ENCODE assay signal across 8 cellular contexts in genomic region chr21:46147429-46147828, GRCh38. TPM values are rescaled to one million over a fixed set of nuclear protein-coding genes. Genes with fewer than 3 reads are reported as not detected.
DNase-seq lines count a peak whose midpoint lies in the region; TF ChIP-seq lines count a peak whose summit lies in the region.
"Not testable (repeated sequence)": the region's sequence is repeated elsewhere in the genome, so short reads cannot be mapped to it uniquely, and the experiment has no call there.

No MANE protein-coding gene starts in this region.

- H3K27me3 ChIP-seq in left ventricle myocardium inferior (ENCODE audit: low read depth); transverse colon: not testable (repeated sequence)

- in situ Hi-C loops in transverse colon (cut with MboI; ENCODE audit: low pct_ligation_motif_present in 1 of 4, low pct_unique_long_range_greater_than_20kb in 1 of 4, low sequenced_read_pairs in 3 of 4) = not testable (repeated sequence)

- peak; percentile 62 for TF ChIP-seq CTCF in left ventricle myocardium inferior (IDR thresholded peaks at IDR 0.05; ENCODE audit: borderline replicate concordance)
- peak; percentile 27 to 53 (median 43) for TF ChIP-seq CTCF in transverse colon (IDR thresholded peaks at IDR 0.05)

- not testable (repeated sequence) for H3K4me3 ChIP-seq in left ventricle myocardium inferior, transverse colon

- intact Hi-C loops in left ventricle myocardium inferior (cut with micrococcal nuclease); transverse colon (cut with DNase I; ENCODE audit: low total_unique reads): not testable (repeated sequence)

- H3K27ac ChIP-seq in left ventricle myocardium inferior (replicated peaks); transverse colon: not testable (repeated sequence)

- not testable (repeated sequence) for H3K9me3 ChIP-seq in left ventricle myocardium inferior (replicated peaks); transverse colon

- H3K36me3 ChIP-seq in left ventricle myocardium inferior, transverse colon: not testable (repeated sequence)

- peak; percentile 89 for DNase-seq in ELF-1 (ENCODE audit: low read depth, low spot score)
- peak; percentile 16 to 26 for DNase-seq in Kasumi-1 (lab: John Stamatoyannopoulos, UW)
- peak; percentile 9 for DNase-seq in NOMO-1 treated with dmso at 0.1 percent for 144 hours (lab: John Stamatoyannopoulos, UW; ENCODE audit: unreplicated experiment)
- peak; percentile 27 for DNase-seq in activated CD4-positive, CD25-positive, alpha-beta regulatory T cell treated with anti-CD3 and anti-CD28 coated beads, Interleukin-2, amount 50 U/mL, for 72 hours
- peak; percentile 71 for DNase-seq in astrocyte of the hippocampus (ENCODE audit: low read depth, low spot score)
- not testable (repeated sequence) for DNase-seq in left ventricle myocardium inferior
- peak; percentile 5 for DNase-seq in pulmonary artery endothelial cell (ENCODE audit: low read depth, low spot score)
- peak; percentile 66 for DNase-seq in transverse colon

- TF ChIP-seq EP300 in transverse colon (IDR thresholded peaks at IDR 0.05; ENCODE audit: low read depth) = not testable (repeated sequence)

- WGBS in transverse colon (ENCODE audit: low coverage in 1 of 2), 2 donors = 57 to 58% methylated on average over 5 to 12 of the region's 12 CpGs

- not testable (repeated sequence) for TF ChIP-seq POLR2A in transverse colon (IDR thresholded peaks at IDR 0.05)

- H3K4me1 ChIP-seq in left ventricle myocardium inferior = peaks cover 11% of the 10 kb centered on the region
- H3K4me1 ChIP-seq in transverse colon = not testable (repeated sequence)

RNA-seq across cellular contexts. Expression of gene FTCD, which starts 8.0 kb away (rescaled TPM):
- total RNA-seq in left ventricle myocardium inferior (2.2 TPM), pulmonary artery endothelial cell (0.25 TPM in 1 of 2 replicates, not detected in the other), transverse colon (not detected)

RNA-seq across cellular contexts. Expression of gene SPATC1L, which starts 36.8 kb away (rescaled TPM):
- total RNA-seq in left ventricle myocardium inferior = 7.0 TPM
- total RNA-seq in pulmonary artery endothelial cell = 6.9 and 7.5 TPM in 2 replicates
- total RNA-seq in transverse colon = 10 to 100 TPM in 1 of 4 donors, 1 to 10 TPM in 2, not detected in 1; 1.2 to 11.0 (median 8.5) TPM

RNA-seq across cellular contexts. Expression of gene COL6A2, which starts 49.5 kb away (rescaled TPM):
- 157 TPM for total RNA-seq in left ventricle myocardium inferior
- total RNA-seq in pulmonary artery endothelial cell = 0.21 and 1.2 TPM in 2 replicates
- total RNA-seq in transverse colon = 100 to 1,000 TPM; 172 to 550 (median 346) TPM

Comparison
In these comparisons a context has a peak if more than half of its experiments do, and no peak if none do; other contexts are left out.
1. RNA of gene COL6A2, which starts 49.5 kb away (total RNA-seq): 172 to 550 TPM in transverse colon and 157 TPM in left ventricle myocardium inferior (single experiment); 0.21 to 1.2 TPM in pulmonary artery endothelial cell; every median in the first group is over 10 times any median in the second.